Comparison of ENCODE assay signal across 1 cellular context in genomic region chr13:41315466-41316047, GRCh38.
TF ChIP-seq lines count a peak whose summit lies in the region.

No MANE protein-coding gene starts in this region.

TF ChIP-seq in HepG2, 621 proteins besides CTCF, POLR2A, EP300 and RAD21:
- no peak for TF ChIP-seq NR2C2 (CRISPR knock-in tag; IDR thresholded peaks at IDR 0.05; ENCODE audit: borderline replicate concordance)
- TF ChIP-seq ZNF121 (CRISPR knock-in tag; IDR thresholded peaks at IDR 0.05) = peak; percentile 85
- TF ChIP-seq ZNF770 (CRISPR knock-in tag; IDR thresholded peaks at IDR 0.05) = peak; percentile 56
